In genomic region chr5:180467989-180468731, GRCh38 we compare ENCODE assay signal across 19 cellular contexts.
"Had no signal": no experiment of that assay in that cellular context is flagged by ENCODE, and none has a peak within 500 bp of the region (broad histone marks: within the 10 kb centered on the region; RNA-seq: fewer than 3 reads in every experiment).

No MANE protein-coding gene starts in this region.

- ATAC-seq: effector memory CD8-positive, alpha-beta T cell; stimulated activated effector memory CD8-positive, alpha-beta T cell treated with anti-CD3 and anti-CD28 coated beads, Interleukin-12 subunit alpha, Interleukin-12 subunit beta, amount 100 ng/mL, for 72 hours had no signal

- H3K4me1 ChIP-seq: ascending aorta, prostate gland, testis had no signal

- H3K27me3 ChIP-seq: ascending aorta, testis had no signal

- H3K79me2 ChIP-seq: hepatocyte had no signal

- H2AFZ ChIP-seq: hepatocyte had no signal

- H3K4me3 ChIP-seq: ascending aorta, esophagus squamous epithelium, hepatocyte, prostate gland, skin epidermis, testis had no signal

- H3K36me3 ChIP-seq: ascending aorta, esophagus squamous epithelium, prostate gland had no signal

- H3K9me3 ChIP-seq: ascending aorta, esophagus squamous epithelium, prostate gland, testis had no signal

- H3K27ac ChIP-seq: ascending aorta, esophagus squamous epithelium, hepatocyte, prostate gland, skin epidermis, testis had no signal

- H3K4me2 ChIP-seq: hepatocyte had no signal

- DNase-seq: activated B cell treated with CpG ODN at 0.5 μM for 24 hours; activated CD4-positive, alpha-beta memory T cell treated with anti-CD3 and anti-CD28 coated beads for 36 hours; activated CD4-positive, alpha-beta T cell treated with anti-CD3 and anti-CD28 coated beads for 4 hours; activated naive CD4-positive, alpha-beta T cell treated with anti-CD3 and anti-CD28 coated beads, Interleukin-2, amount 50 U/mL, for 16 hours; activated T-cell treated with anti-CD3 and anti-CD28 coated beads, Interleukin-2, amount 50 U/mL, for 1 hour; effector memory CD8-positive, alpha-beta T cell; esophagus squamous epithelium; left cardiac atrium; occipital lobe; right cardiac atrium; stimulated activated CD4-positive, alpha-beta T cell treated with anti-CD3 and anti-CD28 coated beads, Interleukin-4, amount 100 ng/mL, for 1 hour; T-helper 1 cell; T-helper 9 cell; testis had no signal
